1 cellular context compared by ENCODE assay signal in the genomic region with DNA sequence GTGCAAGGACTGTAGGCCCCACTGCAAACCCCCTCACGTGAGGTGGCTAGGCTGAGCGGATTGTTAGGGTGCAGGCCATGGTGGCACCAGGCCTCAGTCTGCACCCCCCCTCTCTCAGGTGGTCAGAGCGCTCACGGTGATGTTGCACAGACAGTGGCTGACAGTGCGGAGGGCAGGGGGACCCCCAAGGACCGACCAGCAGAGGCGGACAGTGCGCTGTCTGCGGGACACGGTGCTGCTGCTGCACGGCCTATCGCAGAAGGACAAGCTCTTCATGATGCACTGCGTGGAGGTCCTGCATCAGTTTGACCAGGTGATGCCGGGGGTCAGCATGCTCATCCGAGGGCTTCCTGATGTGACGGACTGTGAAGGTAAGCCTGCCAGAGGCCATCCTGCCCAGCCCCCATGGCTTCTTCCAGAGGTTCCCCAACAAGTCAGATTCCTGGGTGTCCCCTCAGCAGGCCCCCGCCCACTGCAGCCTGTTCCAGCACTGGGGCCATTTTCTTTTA.
TF ChIP-seq lines count a peak whose summit lies in the region.

No MANE protein-coding gene starts in this region.

TF ChIP-seq in GM23338, 12 proteins besides CTCF, POLR2A, EP300 and RAD21:
- TF ChIP-seq JUNB (IDR thresholded peaks at IDR 0.05; ENCODE audit: unreplicated experiment) = no peak
- no peak for TF ChIP-seq EZH2phosphoT487 (IDR thresholded peaks at IDR 0.05; ENCODE audit: unreplicated experiment)
- no peak for TF ChIP-seq ZNF331 (CRISPR knock-in tag; IDR thresholded peaks at IDR 0.05; ENCODE audit: low read depth)
- TF ChIP-seq POLR2AphosphoS5 (IDR thresholded peaks at IDR 0.05; ENCODE audit: low read depth) = no peak
- TF ChIP-seq, protein P1, sequence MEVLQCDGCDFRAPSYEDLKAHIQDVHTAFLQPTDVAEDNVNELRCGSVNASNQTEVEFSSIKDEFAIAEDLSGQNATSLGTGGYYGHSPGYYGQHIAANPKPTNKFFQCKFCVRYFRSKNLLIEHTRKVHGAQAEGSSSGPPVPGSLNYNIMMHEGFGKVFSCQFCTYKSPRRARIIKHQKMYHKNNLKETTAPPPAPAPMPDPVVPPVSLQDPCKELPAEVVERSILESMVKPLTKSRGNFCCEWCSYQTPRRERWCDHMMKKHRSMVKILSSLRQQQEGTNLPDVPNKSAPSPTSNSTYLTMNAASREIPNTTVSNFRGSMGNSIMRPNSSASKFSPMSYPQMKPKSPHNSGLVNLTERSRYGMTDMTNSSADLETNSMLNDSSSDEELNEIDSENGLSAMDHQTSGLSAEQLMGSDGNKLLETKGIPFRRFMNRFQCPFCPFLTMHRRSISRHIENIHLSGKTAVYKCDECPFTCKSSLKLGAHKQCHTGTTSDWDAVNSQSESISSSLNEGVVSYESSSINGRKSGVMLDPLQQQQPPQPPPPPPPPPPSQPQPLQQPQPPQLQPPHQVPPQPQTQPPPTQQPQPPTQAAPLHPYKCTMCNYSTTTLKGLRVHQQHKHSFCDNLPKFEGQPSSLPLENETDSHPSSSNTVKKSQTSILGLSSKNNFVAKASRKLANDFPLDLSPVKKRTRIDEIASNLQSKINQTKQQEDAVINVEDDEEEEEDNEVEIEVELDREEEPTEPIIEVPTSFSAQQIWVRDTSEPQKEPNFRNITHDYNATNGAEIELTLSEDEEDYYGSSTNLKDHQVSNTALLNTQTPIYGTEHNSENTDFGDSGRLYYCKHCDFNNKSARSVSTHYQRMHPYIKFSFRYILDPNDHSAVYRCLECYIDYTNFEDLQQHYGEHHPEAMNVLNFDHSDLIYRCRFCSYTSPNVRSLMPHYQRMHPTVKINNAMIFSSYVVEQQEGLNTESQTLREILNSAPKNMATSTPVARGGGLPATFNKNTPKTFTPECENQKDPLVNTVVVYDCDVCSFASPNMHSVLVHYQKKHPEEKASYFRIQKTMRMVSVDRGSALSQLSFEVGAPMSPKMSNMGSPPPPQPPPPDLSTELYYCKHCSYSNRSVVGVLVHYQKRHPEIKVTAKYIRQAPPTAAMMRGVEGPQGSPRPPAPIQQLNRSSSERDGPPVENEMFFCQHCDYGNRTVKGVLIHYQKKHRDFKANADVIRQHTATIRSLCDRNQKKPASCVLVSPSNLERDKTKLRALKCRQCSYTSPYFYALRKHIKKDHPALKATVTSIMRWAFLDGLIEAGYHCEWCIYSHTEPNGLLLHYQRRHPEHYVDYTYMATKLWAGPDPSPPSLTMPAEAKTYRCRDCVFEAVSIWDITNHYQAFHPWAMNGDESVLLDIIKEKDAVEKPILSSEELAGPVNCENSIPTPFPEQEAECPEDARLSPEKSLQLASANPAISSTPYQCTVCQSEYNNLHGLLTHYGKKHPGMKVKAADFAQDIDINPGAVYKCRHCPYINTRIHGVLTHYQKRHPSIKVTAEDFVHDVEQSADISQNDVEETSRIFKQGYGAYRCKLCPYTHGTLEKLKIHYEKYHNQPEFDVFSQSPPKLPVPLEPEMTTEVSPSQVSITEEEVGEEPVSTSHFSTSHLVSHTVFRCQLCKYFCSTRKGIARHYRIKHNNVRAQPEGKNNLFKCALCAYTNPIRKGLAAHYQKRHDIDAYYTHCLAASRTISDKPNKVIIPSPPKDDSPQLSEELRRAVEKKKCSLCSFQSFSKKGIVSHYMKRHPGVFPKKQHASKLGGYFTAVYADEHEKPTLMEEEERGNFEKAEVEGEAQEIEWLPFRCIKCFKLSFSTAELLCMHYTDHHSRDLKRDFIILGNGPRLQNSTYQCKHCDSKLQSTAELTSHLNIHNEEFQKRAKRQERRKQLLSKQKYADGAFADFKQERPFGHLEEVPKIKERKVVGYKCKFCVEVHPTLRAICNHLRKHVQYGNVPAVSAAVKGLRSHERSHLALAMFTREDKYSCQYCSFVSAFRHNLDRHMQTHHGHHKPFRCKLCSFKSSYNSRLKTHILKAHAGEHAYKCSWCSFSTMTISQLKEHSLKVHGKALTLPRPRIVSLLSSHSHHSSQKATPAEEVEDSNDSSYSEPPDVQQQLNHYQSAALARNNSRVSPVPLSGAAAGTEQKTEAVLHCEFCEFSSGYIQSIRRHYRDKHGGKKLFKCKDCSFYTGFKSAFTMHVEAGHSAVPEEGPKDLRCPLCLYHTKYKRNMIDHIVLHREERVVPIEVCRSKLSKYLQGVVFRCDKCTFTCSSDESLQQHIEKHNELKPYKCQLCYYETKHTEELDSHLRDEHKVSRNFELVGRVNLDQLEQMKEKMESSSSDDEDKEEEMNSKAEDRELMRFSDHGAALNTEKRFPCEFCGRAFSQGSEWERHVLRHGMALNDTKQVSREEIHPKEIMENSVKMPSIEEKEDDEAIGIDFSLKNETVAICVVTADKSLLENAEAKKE (CRISPR knock-in tag; IDR thresholded peaks at IDR 0.05) = no peak
- TF ChIP-seq STAT1 (IDR thresholded peaks at IDR 0.05; ENCODE audit: unreplicated experiment) = no peak
- TF ChIP-seq, protein P2, sequence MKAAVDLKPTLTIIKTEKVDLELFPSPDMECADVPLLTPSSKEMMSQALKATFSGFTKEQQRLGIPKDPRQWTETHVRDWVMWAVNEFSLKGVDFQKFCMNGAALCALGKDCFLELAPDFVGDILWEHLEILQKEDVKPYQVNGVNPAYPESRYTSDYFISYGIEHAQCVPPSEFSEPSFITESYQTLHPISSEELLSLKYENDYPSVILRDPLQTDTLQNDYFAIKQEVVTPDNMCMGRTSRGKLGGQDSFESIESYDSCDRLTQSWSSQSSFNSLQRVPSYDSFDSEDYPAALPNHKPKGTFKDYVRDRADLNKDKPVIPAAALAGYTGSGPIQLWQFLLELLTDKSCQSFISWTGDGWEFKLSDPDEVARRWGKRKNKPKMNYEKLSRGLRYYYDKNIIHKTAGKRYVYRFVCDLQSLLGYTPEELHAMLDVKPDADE (IDR thresholded peaks at IDR 0.05) = no peak
- no peak for TF ChIP-seq CREB1 (CRISPR knock-in tag; IDR thresholded peaks at IDR 0.05; ENCODE audit: low read depth)
- TF ChIP-seq EZH2 (IDR thresholded peaks at IDR 0.05; ENCODE audit: low read depth, unreplicated experiment) = no peak
- no peak for TF ChIP-seq ZNF114 (CRISPR knock-in tag; IDR thresholded peaks at IDR 0.05)
- TF ChIP-seq, protein P3, sequence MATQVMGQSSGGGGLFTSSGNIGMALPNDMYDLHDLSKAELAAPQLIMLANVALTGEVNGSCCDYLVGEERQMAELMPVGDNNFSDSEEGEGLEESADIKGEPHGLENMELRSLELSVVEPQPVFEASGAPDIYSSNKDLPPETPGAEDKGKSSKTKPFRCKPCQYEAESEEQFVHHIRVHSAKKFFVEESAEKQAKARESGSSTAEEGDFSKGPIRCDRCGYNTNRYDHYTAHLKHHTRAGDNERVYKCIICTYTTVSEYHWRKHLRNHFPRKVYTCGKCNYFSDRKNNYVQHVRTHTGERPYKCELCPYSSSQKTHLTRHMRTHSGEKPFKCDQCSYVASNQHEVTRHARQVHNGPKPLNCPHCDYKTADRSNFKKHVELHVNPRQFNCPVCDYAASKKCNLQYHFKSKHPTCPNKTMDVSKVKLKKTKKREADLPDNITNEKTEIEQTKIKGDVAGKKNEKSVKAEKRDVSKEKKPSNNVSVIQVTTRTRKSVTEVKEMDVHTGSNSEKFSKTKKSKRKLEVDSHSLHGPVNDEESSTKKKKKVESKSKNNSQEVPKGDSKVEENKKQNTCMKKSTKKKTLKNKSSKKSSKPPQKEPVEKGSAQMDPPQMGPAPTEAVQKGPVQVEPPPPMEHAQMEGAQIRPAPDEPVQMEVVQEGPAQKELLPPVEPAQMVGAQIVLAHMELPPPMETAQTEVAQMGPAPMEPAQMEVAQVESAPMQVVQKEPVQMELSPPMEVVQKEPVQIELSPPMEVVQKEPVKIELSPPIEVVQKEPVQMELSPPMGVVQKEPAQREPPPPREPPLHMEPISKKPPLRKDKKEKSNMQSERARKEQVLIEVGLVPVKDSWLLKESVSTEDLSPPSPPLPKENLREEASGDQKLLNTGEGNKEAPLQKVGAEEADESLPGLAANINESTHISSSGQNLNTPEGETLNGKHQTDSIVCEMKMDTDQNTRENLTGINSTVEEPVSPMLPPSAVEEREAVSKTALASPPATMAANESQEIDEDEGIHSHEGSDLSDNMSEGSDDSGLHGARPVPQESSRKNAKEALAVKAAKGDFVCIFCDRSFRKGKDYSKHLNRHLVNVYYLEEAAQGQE (IDR thresholded peaks at IDR 0.05; ENCODE audit: unreplicated experiment) = no peak
- no peak for TF ChIP-seq NANOG (IDR thresholded peaks at IDR 0.05; ENCODE audit: borderline replicate concordance)
